1 cellular context compared by ENCODE assay signal in the genomic region with DNA sequence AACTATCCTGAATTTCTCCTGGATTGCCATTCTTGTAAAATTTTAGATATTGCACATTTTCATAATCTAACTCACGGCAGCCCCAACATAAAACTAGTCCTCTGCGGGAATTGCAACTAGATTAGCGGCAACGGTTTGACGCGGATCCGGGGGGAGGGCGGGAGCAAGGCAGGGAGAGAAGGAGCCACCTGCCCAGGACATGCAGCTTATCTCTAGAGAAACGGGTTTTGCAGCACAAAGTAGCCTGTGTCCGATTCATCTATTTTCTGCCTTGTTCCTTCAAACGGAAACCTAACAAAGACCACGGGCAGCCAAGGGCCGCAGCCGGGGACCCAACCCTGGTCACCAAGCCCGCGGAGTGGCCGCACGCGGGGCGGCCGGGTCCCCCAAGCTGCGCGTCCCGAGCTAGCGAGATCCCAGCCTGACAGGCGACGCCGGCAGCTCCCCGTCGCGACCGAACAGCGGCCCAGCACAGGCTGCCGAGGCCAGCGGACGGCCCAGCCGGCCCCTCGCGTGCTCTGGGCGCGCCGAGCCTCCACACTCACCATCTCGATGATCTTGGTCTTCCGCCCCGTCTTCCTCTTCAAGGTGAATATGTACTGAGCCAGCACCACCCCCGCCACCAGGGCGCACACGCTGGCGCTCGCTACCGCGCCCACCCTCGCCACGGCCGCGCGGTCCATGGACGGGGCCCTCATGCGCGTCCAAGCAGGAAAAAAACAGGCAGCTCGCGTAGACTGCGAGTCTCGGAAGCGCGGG.
TF ChIP-seq lines count a peak whose summit lies in the region.

A gene (minus strand): TSS at position 754 of the 759 bp plus-strand sequence. CDS start 71 bp downstream, at position 683.

TF ChIP-seq in HepG2, 621 proteins besides CTCF, POLR2A, EP300 and RAD21 (continued from another document and continues in another):
- TF ChIP-seq, protein P1, sequence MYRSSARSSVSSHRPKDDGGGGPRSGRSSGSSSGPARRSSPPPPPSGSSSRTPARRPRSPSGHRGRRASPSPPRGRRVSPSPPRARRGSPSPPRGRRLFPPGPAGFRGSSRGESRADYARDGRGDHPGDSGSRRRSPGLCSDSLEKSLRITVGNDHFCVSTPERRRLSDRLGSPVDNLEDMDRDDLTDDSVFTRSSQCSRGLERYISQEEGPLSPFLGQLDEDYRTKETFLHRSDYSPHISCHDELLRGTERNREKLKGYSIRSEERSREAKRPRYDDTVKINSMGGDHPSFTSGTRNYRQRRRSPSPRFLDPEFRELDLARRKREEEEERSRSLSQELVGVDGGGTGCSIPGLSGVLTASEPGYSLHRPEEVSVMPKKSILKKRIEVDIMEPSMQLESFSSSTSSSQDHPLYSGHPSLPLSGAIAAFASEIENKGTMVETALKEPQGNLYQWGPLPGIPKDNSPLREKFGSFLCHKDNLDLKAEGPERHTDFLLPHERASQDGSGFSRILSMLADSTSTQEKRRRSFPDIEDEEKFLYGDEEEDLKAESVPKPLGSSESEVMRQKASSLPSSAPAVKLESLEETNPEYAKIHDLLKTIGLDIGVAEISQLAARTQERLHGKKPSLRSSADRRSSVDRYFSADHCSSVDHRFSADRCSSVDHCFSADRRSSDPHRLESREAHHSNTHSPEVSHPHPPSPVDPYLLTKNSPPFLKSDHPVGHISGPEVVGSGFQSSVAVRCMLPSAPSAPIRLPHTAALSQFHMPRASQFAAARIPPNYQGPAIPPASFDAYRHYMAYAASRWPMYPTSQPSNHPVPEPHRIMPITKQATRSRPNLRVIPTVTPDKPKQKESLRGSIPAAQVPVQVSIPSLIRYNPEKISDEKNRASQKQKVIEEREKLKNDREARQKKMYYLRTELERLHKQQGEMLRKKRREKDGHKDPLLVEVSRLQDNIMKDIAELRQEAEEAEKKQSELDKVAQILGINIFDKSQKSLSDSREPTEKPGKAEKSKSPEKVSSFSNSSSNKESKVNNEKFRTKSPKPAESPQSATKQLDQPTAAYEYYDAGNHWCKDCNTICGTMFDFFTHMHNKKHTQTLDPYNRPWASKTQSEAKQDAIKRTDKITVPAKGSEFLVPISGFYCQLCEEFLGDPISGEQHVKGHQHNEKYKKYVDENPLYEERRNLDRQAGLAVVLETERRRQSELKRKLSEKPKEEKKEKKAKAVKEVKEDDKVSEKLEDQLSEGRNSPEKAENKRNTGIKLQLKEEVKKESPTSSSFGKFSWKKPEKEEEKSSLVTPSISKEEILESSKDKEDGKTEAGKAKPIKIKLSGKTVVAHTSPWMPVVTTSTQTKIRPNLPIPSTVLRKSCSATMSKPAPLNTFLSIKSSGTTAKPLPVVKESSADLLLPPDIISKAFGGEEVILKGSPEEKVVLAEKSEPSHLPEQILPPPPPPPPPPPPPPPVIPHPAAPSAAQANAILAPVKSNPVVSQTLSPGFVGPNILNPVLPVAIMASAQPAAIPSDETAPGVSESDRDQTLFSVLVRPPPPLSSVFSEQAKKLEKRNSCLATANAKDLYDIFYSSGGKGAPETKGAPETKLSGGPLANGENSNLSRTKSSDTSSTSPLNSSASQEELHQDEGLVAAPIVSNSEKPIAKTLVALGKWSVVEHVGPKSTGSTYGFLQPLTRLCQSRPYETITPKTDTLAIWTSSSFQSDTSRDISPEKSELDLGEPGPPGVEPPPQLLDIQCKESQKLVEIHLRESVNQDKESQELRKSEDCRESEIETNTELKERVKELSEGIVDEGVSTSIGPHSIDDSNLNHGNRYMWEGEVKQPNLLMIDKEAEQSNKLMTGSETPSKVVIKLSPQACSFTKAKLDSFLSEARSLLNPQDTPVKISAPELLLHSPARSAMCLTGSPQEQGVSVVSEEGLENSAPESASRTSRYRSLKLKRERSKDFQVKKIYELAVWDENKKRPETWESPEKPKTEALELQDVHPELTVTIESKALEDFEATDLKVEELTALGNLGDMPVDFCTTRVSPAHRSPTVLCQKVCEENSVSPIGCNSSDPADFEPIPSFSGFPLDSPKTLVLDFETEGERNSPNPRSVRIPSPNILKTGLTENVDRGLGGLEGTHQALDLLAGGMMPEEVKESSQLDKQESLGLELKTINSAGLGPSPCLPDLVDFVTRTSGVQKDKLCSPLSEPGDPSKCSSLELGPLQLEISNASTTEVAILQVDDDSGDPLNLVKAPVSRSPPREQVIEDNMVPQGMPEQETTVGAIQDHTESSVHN (CRISPR knock-in tag; IDR thresholded peaks at IDR 0.05): 0 out of 2 replicates have a peak, but pooled peaks have one; percentile 50
- peak; percentile 69 for TF ChIP-seq ZNF274 (CRISPR knock-in tag; IDR thresholded peaks at IDR 0.05)
- TF ChIP-seq, protein P2, sequence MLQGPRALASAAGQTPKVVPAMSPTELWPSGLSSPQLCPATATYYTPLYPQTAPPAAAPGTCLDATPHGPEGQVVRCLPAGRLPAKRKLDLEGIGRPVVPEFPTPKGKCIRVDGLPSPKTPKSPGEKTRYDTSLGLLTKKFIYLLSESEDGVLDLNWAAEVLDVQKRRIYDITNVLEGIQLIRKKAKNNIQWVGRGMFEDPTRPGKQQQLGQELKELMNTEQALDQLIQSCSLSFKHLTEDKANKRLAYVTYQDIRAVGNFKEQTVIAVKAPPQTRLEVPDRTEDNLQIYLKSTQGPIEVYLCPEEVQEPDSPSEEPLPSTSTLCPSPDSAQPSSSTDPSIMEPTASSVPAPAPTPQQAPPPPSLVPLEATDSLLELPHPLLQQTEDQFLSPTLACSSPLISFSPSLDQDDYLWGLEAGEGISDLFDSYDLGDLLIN (CRISPR knock-in tag; IDR thresholded peaks at IDR 0.05; ENCODE audit: borderline replicate concordance): peak; percentile 51; the same call in 1 of the 2 replicates
- TF ChIP-seq ZNF232 (CRISPR knock-in tag; IDR thresholded peaks at IDR 0.05; ENCODE audit: borderline replicate concordance): peak; percentile 79; the same call in 1 of the 2 replicates
- TF ChIP-seq SOX13 (IDR thresholded peaks at IDR 0.05): no peak
- peak in 1 of 2 experiments; percentile 31; a peak in 1 of 4 replicates for TF ChIP-seq SOX13 (CRISPR knock-in tag; conservative IDR thresholded peaks at IDR 0.05 in 1 of 2, IDR thresholded peaks at IDR 0.05 in 1 of 2)
- TF ChIP-seq DMAP1 (CRISPR knock-in tag; IDR thresholded peaks at IDR 0.05): peak; percentile 83
- TF ChIP-seq, protein P3, sequence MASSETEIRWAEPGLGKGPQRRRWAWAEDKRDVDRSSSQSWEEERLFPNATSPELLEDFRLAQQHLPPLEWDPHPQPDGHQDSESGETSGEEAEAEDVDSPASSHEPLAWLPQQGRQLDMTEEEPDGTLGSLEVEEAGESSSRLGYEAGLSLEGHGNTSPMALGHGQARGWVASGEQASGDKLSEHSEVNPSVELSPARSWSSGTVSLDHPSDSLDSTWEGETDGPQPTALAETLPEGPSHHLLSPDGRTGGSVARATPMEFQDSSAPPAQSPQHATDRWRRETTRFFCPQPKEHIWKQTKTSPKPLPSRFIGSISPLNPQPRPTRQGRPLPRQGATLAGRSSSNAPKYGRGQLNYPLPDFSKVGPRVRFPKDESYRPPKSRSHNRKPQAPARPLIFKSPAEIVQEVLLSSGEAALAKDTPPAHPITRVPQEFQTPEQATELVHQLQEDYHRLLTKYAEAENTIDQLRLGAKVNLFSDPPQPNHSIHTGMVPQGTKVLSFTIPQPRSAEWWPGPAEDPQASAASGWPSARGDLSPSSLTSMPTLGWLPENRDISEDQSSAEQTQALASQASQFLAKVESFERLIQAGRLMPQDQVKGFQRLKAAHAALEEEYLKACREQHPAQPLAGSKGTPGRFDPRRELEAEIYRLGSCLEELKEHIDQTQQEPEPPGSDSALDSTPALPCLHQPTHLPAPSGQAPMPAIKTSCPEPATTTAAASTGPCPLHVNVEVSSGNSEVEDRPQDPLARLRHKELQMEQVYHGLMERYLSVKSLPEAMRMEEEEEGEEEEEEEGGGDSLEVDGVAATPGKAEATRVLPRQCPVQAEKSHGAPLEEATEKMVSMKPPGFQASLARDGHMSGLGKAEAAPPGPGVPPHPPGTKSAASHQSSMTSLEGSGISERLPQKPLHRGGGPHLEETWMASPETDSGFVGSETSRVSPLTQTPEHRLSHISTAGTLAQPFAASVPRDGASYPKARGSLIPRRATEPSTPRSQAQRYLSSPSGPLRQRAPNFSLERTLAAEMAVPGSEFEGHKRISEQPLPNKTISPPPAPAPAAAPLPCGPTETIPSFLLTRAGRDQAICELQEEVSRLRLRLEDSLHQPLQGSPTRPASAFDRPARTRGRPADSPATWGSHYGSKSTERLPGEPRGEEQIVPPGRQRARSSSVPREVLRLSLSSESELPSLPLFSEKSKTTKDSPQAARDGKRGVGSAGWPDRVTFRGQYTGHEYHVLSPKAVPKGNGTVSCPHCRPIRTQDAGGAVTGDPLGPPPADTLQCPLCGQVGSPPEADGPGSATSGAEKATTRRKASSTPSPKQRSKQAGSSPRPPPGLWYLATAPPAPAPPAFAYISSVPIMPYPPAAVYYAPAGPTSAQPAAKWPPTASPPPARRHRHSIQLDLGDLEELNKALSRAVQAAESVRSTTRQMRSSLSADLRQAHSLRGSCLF (CRISPR knock-in tag; IDR thresholded peaks at IDR 0.05; ENCODE audit: borderline replicate concordance): 0 out of 2 replicates have a peak, but pooled peaks have one; percentile 43
- no peak for TF ChIP-seq ZNF432 (CRISPR knock-in tag; IDR thresholded peaks at IDR 0.05; ENCODE audit: borderline replicate concordance)
- TF ChIP-seq KLF6 (CRISPR knock-in tag; IDR thresholded peaks at IDR 0.05): 0 out of 2 replicates have a peak, but pooled peaks have one; percentile 13
- TF ChIP-seq ZNF230 (CRISPR knock-in tag; IDR thresholded peaks at IDR 0.05): peak; percentile 51; the same call in 1 of the 2 replicates
- peak; percentile 41; the same call in 1 of the 2 replicates for TF ChIP-seq AHR (CRISPR knock-in tag; IDR thresholded peaks at IDR 0.05)
- TF ChIP-seq HCFC1 (IDR thresholded peaks at IDR 0.05; ENCODE audit: low read depth, low read length): no peak
- peak; percentile 61; the same call in 1 of the 2 replicates for TF ChIP-seq MTF1 (CRISPR knock-in tag; IDR thresholded peaks at IDR 0.05)
- peak; percentile 85; the same call in 1 of the 2 replicates for TF ChIP-seq ZSCAN30 (CRISPR knock-in tag; IDR thresholded peaks at IDR 0.05)
- TF ChIP-seq ZNF556 (CRISPR knock-in tag; IDR thresholded peaks at IDR 0.05; ENCODE audit: borderline replicate concordance): peak; percentile 33; the same call in 1 of the 2 replicates
- TF ChIP-seq RBFOX2 (IDR thresholded peaks at IDR 0.05; ENCODE audit: low read depth, low read length): peak; percentile 89
- peak; percentile 50; the same call in 1 of the 2 replicates for TF ChIP-seq FOXO1 (CRISPR knock-in tag; IDR thresholded peaks at IDR 0.05)
- TF ChIP-seq, protein P4, sequence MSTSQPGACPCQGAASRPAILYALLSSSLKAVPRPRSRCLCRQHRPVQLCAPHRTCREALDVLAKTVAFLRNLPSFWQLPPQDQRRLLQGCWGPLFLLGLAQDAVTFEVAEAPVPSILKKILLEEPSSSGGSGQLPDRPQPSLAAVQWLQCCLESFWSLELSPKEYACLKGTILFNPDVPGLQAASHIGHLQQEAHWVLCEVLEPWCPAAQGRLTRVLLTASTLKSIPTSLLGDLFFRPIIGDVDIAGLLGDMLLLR (CRISPR knock-in tag; IDR thresholded peaks at IDR 0.05): peak; percentile 62; the same call in 1 of the 2 replicates
- no peak for TF ChIP-seq ZNF205 (CRISPR knock-in tag; IDR thresholded peaks at IDR 0.05)
- TF ChIP-seq, protein P5, sequence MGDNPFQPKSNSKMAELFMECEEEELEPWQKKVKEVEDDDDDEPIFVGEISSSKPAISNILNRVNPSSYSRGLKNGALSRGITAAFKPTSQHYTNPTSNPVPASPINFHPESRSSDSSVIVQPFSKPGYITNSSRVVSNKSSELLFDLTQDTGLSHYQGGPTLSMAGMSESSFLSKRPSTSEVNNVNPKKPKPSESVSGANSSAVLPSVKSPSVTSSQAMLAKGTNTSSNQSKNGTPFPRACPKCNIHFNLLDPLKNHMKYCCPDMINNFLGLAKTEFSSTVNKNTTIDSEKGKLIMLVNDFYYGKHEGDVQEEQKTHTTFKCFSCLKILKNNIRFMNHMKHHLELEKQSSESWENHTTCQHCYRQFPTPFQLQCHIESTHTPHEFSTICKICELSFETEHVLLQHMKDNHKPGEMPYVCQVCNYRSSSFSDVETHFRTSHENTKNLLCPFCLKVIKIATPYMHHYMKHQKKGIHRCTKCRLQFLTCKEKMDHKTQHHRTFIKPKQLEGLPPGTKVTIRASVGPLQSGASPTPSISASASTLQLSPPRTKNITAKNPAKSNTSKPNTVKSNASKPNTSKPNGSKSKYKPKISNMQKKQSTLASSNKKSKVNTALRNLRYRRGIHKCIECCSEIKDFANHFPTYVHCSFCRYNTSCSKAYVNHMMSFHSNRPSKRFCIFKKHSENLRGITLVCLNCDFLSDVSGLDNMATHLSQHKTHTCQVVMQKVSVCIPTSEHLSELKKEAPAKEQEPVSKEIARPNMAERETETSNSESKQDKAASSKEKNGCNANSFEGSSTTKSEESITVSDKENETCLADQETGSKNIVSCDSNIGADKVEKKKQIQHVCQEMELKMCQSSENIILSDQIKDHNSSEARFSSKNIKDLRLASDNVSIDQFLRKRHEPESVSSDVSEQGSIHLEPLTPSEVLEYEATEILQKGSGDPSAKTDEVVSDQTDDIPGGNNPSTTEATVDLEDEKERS (CRISPR knock-in tag; IDR thresholded peaks at IDR 0.05): no peak
- TF ChIP-seq, protein P6, sequence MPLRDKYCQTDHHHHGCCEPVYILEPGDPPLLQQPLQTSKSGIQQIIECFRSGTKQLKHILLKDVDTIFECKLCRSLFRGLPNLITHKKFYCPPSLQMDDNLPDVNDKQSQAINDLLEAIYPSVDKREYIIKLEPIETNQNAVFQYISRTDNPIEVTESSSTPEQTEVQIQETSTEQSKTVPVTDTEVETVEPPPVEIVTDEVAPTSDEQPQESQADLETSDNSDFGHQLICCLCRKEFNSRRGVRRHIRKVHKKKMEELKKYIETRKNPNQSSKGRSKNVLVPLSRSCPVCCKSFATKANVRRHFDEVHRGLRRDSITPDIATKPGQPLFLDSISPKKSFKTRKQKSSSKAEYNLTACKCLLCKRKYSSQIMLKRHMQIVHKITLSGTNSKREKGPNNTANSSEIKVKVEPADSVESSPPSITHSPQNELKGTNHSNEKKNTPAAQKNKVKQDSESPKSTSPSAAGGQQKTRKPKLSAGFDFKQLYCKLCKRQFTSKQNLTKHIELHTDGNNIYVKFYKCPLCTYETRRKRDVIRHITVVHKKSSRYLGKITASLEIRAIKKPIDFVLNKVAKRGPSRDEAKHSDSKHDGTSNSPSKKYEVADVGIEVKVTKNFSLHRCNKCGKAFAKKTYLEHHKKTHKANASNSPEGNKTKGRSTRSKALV (CRISPR knock-in tag; IDR thresholded peaks at IDR 0.05): 0 out of 2 replicates have a peak, but pooled peaks have one; percentile 55
- no peak for TF ChIP-seq SCMH1 (CRISPR knock-in tag; IDR thresholded peaks at IDR 0.05; ENCODE audit: borderline replicate concordance)
- TF ChIP-seq, protein P7, sequence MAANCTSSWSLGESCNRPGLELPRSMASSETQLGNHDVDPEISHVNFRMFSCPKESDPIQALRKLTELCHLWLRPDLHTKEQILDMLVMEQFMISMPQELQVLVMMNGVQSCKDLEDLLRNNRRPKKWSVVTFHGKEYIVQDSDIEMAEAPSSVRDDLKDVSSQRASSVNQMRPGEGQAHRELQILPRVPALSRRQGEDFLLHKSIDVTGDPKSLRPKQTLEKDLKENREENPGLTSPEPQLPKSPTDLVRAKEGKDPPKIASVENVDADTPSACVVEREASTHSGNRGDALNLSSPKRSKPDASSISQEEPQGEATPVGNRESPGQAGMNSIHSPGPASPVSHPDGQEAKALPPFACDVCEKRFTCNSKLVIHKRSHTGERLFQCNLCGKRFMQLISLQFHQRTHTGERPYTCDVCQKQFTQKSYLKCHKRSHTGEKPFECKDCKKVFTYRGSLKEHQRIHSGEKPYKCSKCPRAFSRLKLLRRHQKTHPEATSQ (CRISPR knock-in tag; IDR thresholded peaks at IDR 0.05; ENCODE audit: borderline replicate concordance): no peak
- TF ChIP-seq ZNF883 (CRISPR knock-in tag; IDR thresholded peaks at IDR 0.05; ENCODE audit: not compliant biosample characterization): peak; percentile 69
- TF ChIP-seq ZNF879 (CRISPR knock-in tag; IDR thresholded peaks at IDR 0.05): 0 out of 2 replicates have a peak, but pooled peaks have one; percentile 21
- TF ChIP-seq PHF8 (CRISPR knock-in tag; IDR thresholded peaks at IDR 0.05): peak; percentile 94
